27 cellular contexts compared by ENCODE assay signal in genomic region chr7:23941551-23941950, GRCh38.
"Had no signal": no experiment of that assay in that cellular context is flagged by ENCODE, and none has a peak within 500 bp of the region (broad histone marks: within the 10 kb centered on the region; RNA-seq: fewer than 3 reads in every experiment).

No MANE protein-coding gene starts in this region.

- H3K4me3 Mint-ChIP-seq: natural killer cell treated with Interleukin-12 subunit alpha and Interleukin-12 subunit beta and Interleukin-15 and Interleukin-18, amount 100 ng/mL, for 72 hours; nephron progenitor cell; neural crest cell; stimulated activated effector memory CD8-positive, alpha-beta T cell treated with anti-CD3 and anti-CD28 coated beads, Interleukin-12 subunit alpha, Interleukin-12 subunit beta, amount 100 ng/mL, for 72 hours; stimulated activated naive B cell treated with anti-CD40 and anti-IgM and Interleukin-4, amounts not matched to agents 10 μg/mL and 1 μg/mL and 100 μg/mL, for 72 hours; stimulated activated naive CD8-positive, alpha-beta T cell treated with anti-CD3 and anti-CD28 coated beads, Interleukin-15, Interleukin-2, amounts not matched to agents 100 ng/mL and 50 ng/mL, for 24 hours had no signal

- H3K9me3 ChIP-seq: neutrophil, pancreas, prostate gland, right lobe of liver, sigmoid colon, thoracic aorta, thyroid gland, vagina had no signal

- H3K36me3 Mint-ChIP-seq: stimulated activated effector memory CD8-positive, alpha-beta T cell treated with anti-CD3 and anti-CD28 coated beads, Interleukin-12 subunit alpha, Interleukin-12 subunit beta, amount 100 ng/mL, for 72 hours; stimulated activated naive B cell treated with anti-CD40 and anti-IgM and Interleukin-4, amounts not matched to agents 10 μg/mL and 1 μg/mL and 100 μg/mL, for 72 hours had no signal

- H3K27ac Mint-ChIP-seq: natural killer cell treated with Interleukin-12 subunit alpha and Interleukin-12 subunit beta and Interleukin-15 and Interleukin-18, amount 100 ng/mL, for 72 hours; nephron progenitor cell; stimulated activated effector memory CD8-positive, alpha-beta T cell treated with anti-CD3 and anti-CD28 coated beads, Interleukin-12 subunit alpha, Interleukin-12 subunit beta, amount 100 ng/mL, for 72 hours; stimulated activated naive B cell treated with anti-CD40 and anti-IgM and Interleukin-4, amounts not matched to agents 10 μg/mL and 1 μg/mL and 100 μg/mL, for 72 hours; stimulated activated naive CD8-positive, alpha-beta T cell treated with anti-CD3 and anti-CD28 coated beads, Interleukin-15, Interleukin-2, amounts not matched to agents 100 ng/mL and 50 ng/mL, for 24 hours had no signal

- H3K4me1 Mint-ChIP-seq: nephron progenitor cell; stimulated activated effector memory CD8-positive, alpha-beta T cell treated with anti-CD3 and anti-CD28 coated beads, Interleukin-12 subunit alpha, Interleukin-12 subunit beta, amount 100 ng/mL, for 72 hours; stimulated activated naive B cell treated with anti-CD40 and anti-IgM and Interleukin-4, amounts not matched to agents 10 μg/mL and 1 μg/mL and 100 μg/mL, for 72 hours had no signal

- H3K27ac ChIP-seq: neutrophil, pancreas, prostate gland, right lobe of liver, sigmoid colon, stomach, thoracic aorta, thyroid gland, tibial nerve, upper lobe of left lung, vagina had no signal

- DNase-seq: nephron progenitor cell; nucleus accumbens; pancreas; right cardiac atrium; right lobe of liver; sigmoid colon; small intestine; stimulated activated CD4-positive, alpha-beta T cell treated with anti-CD3 and anti-CD28 coated beads, Interleukin-15, amount 100 ng/mL, for 24 hours; stimulated activated CD4-positive, alpha-beta T cell treated with anti-CD3 and anti-CD28 coated beads, Interleukin-2, amount 100 ng/mL, for 24 hours; stimulated activated CD4-positive, alpha-beta T cell treated with anti-CD3 and anti-CD28 coated beads, Interleukin-2, amount 100 ng/mL, for 48 hours; stimulated activated CD4-positive, alpha-beta T cell treated with anti-CD3 and anti-CD28 coated beads, Interleukin-4, amount 100 ng/mL, for 24 hours; stimulated activated naive B cell treated with anti-CD40 and anti-IgM and Interleukin-4, amounts not matched to agents 10 μg/mL and 1 μg/mL and 100 μg/mL, for 72 hours; stimulated activated naive CD4-positive, alpha-beta T cell treated with Interleukin-2 at 50 U/mL for 16 hours; stomach; thyroid gland; trophoblast cell; upper lobe of left lung had no signal

- H3K4me1 ChIP-seq: pancreas, prostate gland, right lobe of liver, sigmoid colon, stomach, thyroid gland, tibial nerve, upper lobe of left lung, vagina had no signal

- H3K4me3 ChIP-seq: pancreas, prostate gland, right lobe of liver, sigmoid colon, stomach, thoracic aorta, thyroid gland, tibial nerve, upper lobe of left lung, vagina had no signal

- ATAC-seq: natural killer cell treated with Interleukin-12 subunit alpha and Interleukin-12 subunit beta and Interleukin-15 and Interleukin-18, amount 100 ng/mL, for 72 hours; pancreas; right cardiac atrium; right lobe of liver; stimulated activated effector memory CD8-positive, alpha-beta T cell treated with anti-CD3 and anti-CD28 coated beads, Interleukin-12 subunit alpha, Interleukin-12 subunit beta, amount 100 ng/mL, for 72 hours; stimulated activated naive B cell treated with anti-CD40 and anti-IgM and Interleukin-4, amounts not matched to agents 10 μg/mL and 1 μg/mL and 100 μg/mL, for 72 hours had no signal

- H3K36me3 ChIP-seq: neutrophil, pancreas, prostate gland, right lobe of liver, sigmoid colon, stomach, thoracic aorta, thyroid gland, tibial nerve, upper lobe of left lung, vagina had no signal

- FAIRE-seq: pancreas, small intestine, urothelium cell line had no signal

- H3K27me3 ChIP-seq: neutrophil, pancreas, right lobe of liver, sigmoid colon, stomach, thyroid gland, tibial nerve, upper lobe of left lung, vagina had no signal
